In genomic region chr3:4498446-4498845, GRCh38 we compare ENCODE assay signal across 27 cellular contexts.
"Had no signal": no experiment of that assay in that cellular context is flagged by ENCODE, and none has a peak within 500 bp of the region (broad histone marks: within the 10 kb centered on the region; RNA-seq: fewer than 3 reads in every experiment).

No MANE protein-coding gene starts in this region.

- H3K4me3 Mint-ChIP-seq: activated CD4-positive, alpha-beta memory T cell treated with anti-CD3 and anti-CD28 coated beads for 36 hours; activated CD4-positive, alpha-beta T cell treated with anti-CD3 and anti-CD28 coated beads, Interleukin-2, amount 10 ng/mL, durations not matched to agents 7 days and 5 days; activated naive CD4-positive, alpha-beta T cell treated with anti-CD3 and anti-CD28 coated beads for 36 hours; activated naive CD8-positive, alpha-beta T cell treated with anti-CD3 and anti-CD28 coated beads, Interleukin-2, amount 10 ng/mL, durations not matched to agents 7 days and 5 days; activated T-helper 17 cell treated with anti-CD3 and anti-CD28 coated beads, Interleukin-2, amount 50 U/mL, for 72 hours; T-cell had no signal

- H3K27me3 Mint-ChIP-seq: activated CD4-positive, alpha-beta memory T cell treated with anti-CD3 and anti-CD28 coated beads for 36 hours; activated CD4-positive, alpha-beta T cell treated with anti-CD3 and anti-CD28 coated beads, Interleukin-2, amount 10 ng/mL, durations not matched to agents 7 days and 5 days; activated naive CD8-positive, alpha-beta T cell treated with anti-CD3 and anti-CD28 coated beads, Interleukin-2, amount 10 ng/mL, durations not matched to agents 7 days and 5 days; activated T-helper 17 cell treated with anti-CD3 and anti-CD28 coated beads, Interleukin-2, amount 50 U/mL, for 72 hours; T-cell had no signal

- ATAC-seq: activated T-helper 17 cell treated with anti-CD3 and anti-CD28 coated beads, Interleukin-2, amount 50 U/mL, for 72 hours; Panc1; Right ventricle myocardium inferior; T-cell had no signal

- H3K27me3 ChIP-seq: adrenal gland had no signal

- DNase-seq: activated CD4-positive, alpha-beta memory T cell treated with anti-CD3 and anti-CD28 coated beads for 36 hours; activated CD4-positive, alpha-beta T cell treated with anti-CD3 and anti-CD28 coated beads, Interleukin-2, amount 10 ng/mL, durations not matched to agents 7 days and 5 days; activated CD4-positive, CD25-positive, alpha-beta regulatory T cell; activated gamma-delta T cell; activated naive CD4-positive, alpha-beta T cell treated with anti-CD3 and anti-CD28 coated beads for 36 hours; activated naive CD8-positive, alpha-beta T cell treated with anti-CD3 and anti-CD28 coated beads, Interleukin-2, amount 10 ng/mL, durations not matched to agents 7 days and 5 days; activated T-cell treated with anti-CD3 and anti-CD28 coated beads for 4 hours; activated T-cell treated with anti-CD3 and anti-CD28 coated beads, Interleukin-2, amount 50 U/mL, for 48 hours; adrenal gland; anterior cingulate cortex; MM.1S; NCI-H1105; NCI-H1436; NCI-H1694 treated with DMSO at 0.1 percent for 48 hours; NCI-H2029 treated with DMSO at 0.1 percent for 48 hours; NCI-H345; NCI-H510A; NCI-H526 treated with DMSO at 0.1 percent for 48 hours; NCI-H82; RPMI8226; T-cell; T-helper 2 cell; T1000 had no signal

- H3K36me3 ChIP-seq: adrenal gland had no signal

- H3K9me3 Mint-ChIP-seq: activated CD4-positive, alpha-beta memory T cell treated with anti-CD3 and anti-CD28 coated beads for 36 hours; activated CD4-positive, alpha-beta T cell treated with anti-CD3 and anti-CD28 coated beads, Interleukin-2, amount 10 ng/mL, durations not matched to agents 7 days and 5 days; activated naive CD4-positive, alpha-beta T cell treated with anti-CD3 and anti-CD28 coated beads for 36 hours; activated naive CD8-positive, alpha-beta T cell treated with anti-CD3 and anti-CD28 coated beads, Interleukin-2, amount 10 ng/mL, durations not matched to agents 7 days and 5 days; activated T-helper 17 cell treated with anti-CD3 and anti-CD28 coated beads, Interleukin-2, amount 50 U/mL, for 72 hours; T-cell had no signal

- H3K4me3 ChIP-seq: adrenal gland, SK-N-MC had no signal

- H3K27ac ChIP-seq: SK-N-MC had no signal

- H3K9me3 ChIP-seq: adrenal gland had no signal

- H3K27ac Mint-ChIP-seq: activated CD4-positive, alpha-beta memory T cell treated with anti-CD3 and anti-CD28 coated beads for 36 hours; activated CD4-positive, alpha-beta T cell treated with anti-CD3 and anti-CD28 coated beads, Interleukin-2, amount 10 ng/mL, durations not matched to agents 7 days and 5 days; activated naive CD4-positive, alpha-beta T cell treated with anti-CD3 and anti-CD28 coated beads for 36 hours; activated naive CD8-positive, alpha-beta T cell treated with anti-CD3 and anti-CD28 coated beads, Interleukin-2, amount 10 ng/mL, durations not matched to agents 7 days and 5 days had no signal
